Comparison of ENCODE assay signal across 15 cellular contexts in the genomic region with DNA sequence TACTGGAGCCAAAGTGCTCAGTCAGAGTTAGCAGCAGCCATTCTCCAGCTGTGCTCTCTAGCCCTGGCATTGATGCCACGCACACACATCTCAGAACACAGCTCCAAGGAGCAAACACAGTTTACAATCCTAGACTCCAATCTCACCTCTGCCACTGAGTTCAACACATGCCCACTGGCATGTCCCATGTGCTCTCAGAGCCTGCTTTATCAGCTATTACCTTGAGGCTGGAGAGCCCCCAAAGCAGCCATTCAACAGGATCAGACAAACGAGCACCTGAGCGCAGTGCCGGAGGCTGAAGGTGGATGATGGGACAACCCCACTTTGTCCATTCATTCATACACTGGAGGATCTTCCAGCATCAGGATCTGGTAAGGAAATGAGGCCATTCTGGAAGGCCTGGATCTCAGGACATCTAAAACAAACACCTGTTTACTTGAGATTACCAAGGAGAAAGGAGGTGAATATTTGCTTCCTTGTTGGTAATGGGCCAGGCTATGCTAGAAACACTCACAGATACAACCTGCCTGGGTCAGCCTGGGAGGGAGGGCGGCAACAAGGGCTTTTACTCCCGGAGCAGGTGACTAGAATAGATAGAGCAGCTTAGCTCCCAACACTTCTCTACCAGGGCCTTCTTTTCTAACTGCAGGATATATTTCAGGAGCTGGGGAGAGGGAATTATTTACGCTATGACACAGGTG. TPM values are rescaled to one million over a fixed set of nuclear protein-coding genes. Genes with fewer than 3 reads are reported as not detected.
DNase-seq lines count a peak whose midpoint lies in the region; ATAC-seq, FAIRE-seq and TF ChIP-seq lines count a peak whose summit lies in the region.
"Had no signal": no experiment of that assay in that cellular context is flagged by ENCODE, and none has a peak within 500 bp of the region (broad histone marks: within the 10 kb centered on the region; RNA-seq: fewer than 3 reads in every experiment).

No MANE protein-coding gene starts in this region.

- H3K9me3 Mint-ChIP-seq in T-helper 2 cell treated with Interferon-gamma antibody and Interleukin-4, amounts not matched to agents 5 μg/mL and 100 μg/mL, for 36 hours: no peaks in the 10 kb centered on the region
- H3K9me3 Mint-ChIP-seq: neural crest cell had no signal

- H3K4me1 ChIP-seq in Loucy (ENCODE audit: insufficient read depth, low read length, poor library complexity, severe bottlenecking) (peaks cover 42% of the 10 kb centered on the region), K562 (replicated peaks in 1 of 2; ENCODE audit: control insufficient read depth in 2 of 2, insufficient read depth in 2 of 2, low read length in 2 of 2) (peaks cover 24 to 25% of the 10 kb centered on the region in 2 experiments), psoas muscle (peaks cover 24% of the 10 kb centered on the region), Karpas-422 (ENCODE audit: low read length) (no peaks in the 10 kb centered on the region)

- peak; percentile 87 for ATAC-seq in K562
- ATAC-seq in psoas muscle: peak in 2 of 4 donors; percentile 19 to 31
- ATAC-seq in HG03135 (IDR thresholded peaks at IDR 0.05; ENCODE audit: unreplicated experiment): no peak

- in situ Hi-C loops in K562 (cut with MboI): no loop called here

- intact Hi-C loops in K562 (cut with micrococcal nuclease): no loop called here
- intact Hi-C loops in psoas muscle (cut with DNase I): loop anchor here in 1 of 2 donors (5.0 kb wide), 1 partner anchor 34 kb away; no protein-coding TSS in a partner anchor

- no peak for DNase-seq in T-helper 2 cell treated with Interferon-gamma antibody and Interleukin-4, amounts not matched to agents 5 μg/mL and 100 μg/mL, for 36 hours (ENCODE audit: low spot score)
- DNase-seq in T-helper 2 cell: no peak
- DNase-seq in K562 (ENCODE audit: extremely low read depth in 1 of 4, low spot score in 3 of 4): peak; percentile 67 to 77 (median 70)
- no peak for DNase-seq in psoas muscle
- no peak for DNase-seq in RKO (ENCODE audit: low spot score)
- DNase-seq in Karpas-422: no peak
- DNase-seq: NCI-H1694, NCI-H526 treated with DMSO at 0.1 percent for 48 hours, T1000 had no signal

- TF ChIP-seq EP300 in K562 (IDR thresholded peaks at IDR 0.05; ENCODE audit: low read length): no peak

- no peak overlapping the region for H2AFZ ChIP-seq in Loucy (ENCODE audit: low read length)
- no peak overlapping the region for H2AFZ ChIP-seq in K562 (ENCODE audit: low read depth, low read length)
- H2AFZ ChIP-seq in Karpas-422 (ENCODE audit: low read length): no peak overlapping the region

- peaks cover 3% of the 10 kb centered on the region; the same call in 1 of the 2 replicates for H3F3A ChIP-seq in Loucy (ENCODE audit: low read depth)

- 52% methylated on average over 7 of the region's 7 CpGs for WGBS in K562 (ENCODE audit: insufficient coverage, low coverage, missing lambda C conversion rate)
- 90 to 95% (median 92%) methylated on average over 7 of the region's 7 CpGs for WGBS in psoas muscle, 3 donors

- H3K9me2 ChIP-seq in Loucy (replicated peaks; ENCODE audit: low read depth, low read length) (no peaks in the 10 kb centered on the region), Karpas-422 (replicated peaks; ENCODE audit: insufficient read depth, low read length) (no peaks in the 10 kb centered on the region)

- TF ChIP-seq POLR2A in K562 (conservative IDR thresholded peaks at IDR 0.05): no peak

- no TSS peak for BruUV-seq in K562 (replicated peaks; lab: Mats Ljungman, UMichigan)

- no peaks in the 10 kb centered on the region for H3K9me3 ChIP-seq in Loucy (ENCODE audit: insufficient read depth, low read depth, low read length)
- no peaks in the 10 kb centered on the region; the same call in 1 of the 2 replicates for H3K9me3 ChIP-seq in K562 (replicated peaks; ENCODE audit: control insufficient read depth, insufficient read depth, low read depth, low read length)
- H3K9me3 ChIP-seq in psoas muscle: no peaks in the 10 kb centered on the region
- no peaks in the 10 kb centered on the region for H3K9me3 ChIP-seq in Karpas-422 (ENCODE audit: low read length)
- H3K9me3 ChIP-seq: esophagus muscularis mucosa had no signal

- no peaks in the 10 kb centered on the region for H3K27me3 Mint-ChIP-seq in T-helper 2 cell treated with Interferon-gamma antibody and Interleukin-4, amounts not matched to agents 5 μg/mL and 100 μg/mL, for 36 hours (ENCODE audit: low read depth)

- H3K9me1 ChIP-seq in K562 (ENCODE audit: control insufficient read depth, insufficient read depth, low read length): peaks cover 6% of the 10 kb centered on the region

- peaks cover 60% of the 10 kb centered on the region for H3K79me2 ChIP-seq in Loucy (ENCODE audit: insufficient read depth, low read length)
- peaks cover 30% of the 10 kb centered on the region for H3K79me2 ChIP-seq in K562 (ENCODE audit: control insufficient read depth, insufficient read depth, low read length)
- H3K79me2 ChIP-seq in Karpas-422 (ENCODE audit: low read length): peaks cover 41% of the 10 kb centered on the region

- H3K36me3 ChIP-seq in Loucy (ENCODE audit: insufficient read depth, low read length) (peaks cover 10% of the 10 kb centered on the region; the same call in 1 of the 2 replicates), K562 (ENCODE audit: control insufficient read depth, insufficient read depth, low read length) (peaks cover 10% of the 10 kb centered on the region; the same call in 2 of the 3 replicates), psoas muscle (ENCODE audit: insufficient read depth in 1 of 2, low read depth in 1 of 2) (no peaks in the 10 kb centered on the region), Karpas-422 (ENCODE audit: insufficient read depth, low read length) (no peaks in the 10 kb centered on the region)

- peak overlapping the region; percentile 87 for H3K27ac Mint-ChIP-seq in T-helper 2 cell treated with Interferon-gamma antibody and Interleukin-4, amounts not matched to agents 5 μg/mL and 100 μg/mL, for 36 hours

- POLR2A ChIA-PET in K562 (lab: Yijun Ruan, JAX): interaction anchor here (0.6 to 3.2 kb wide), 11 partner anchors 8 to 610 kb away, joined by 3 to 10 read pairs (median 5); partner anchors contain the start of genes NOL3, RANBP10 and TSNAXIP1

- peak overlapping the region; percentile 13 for H3K4me3 ChIP-seq in Loucy (ENCODE audit: low read length, poor library complexity, severe bottlenecking)
- H3K4me3 ChIP-seq in K562: no peak overlapping the region
- no peak overlapping the region for H3K4me3 ChIP-seq in psoas muscle
- H3K4me3 ChIP-seq in Karpas-422 (ENCODE audit: low read length): no peak overlapping the region
- H3K4me3 ChIP-seq: esophagus muscularis mucosa had no signal

- H3K9ac ChIP-seq in Loucy (ENCODE audit: low read depth, low read length, poor library complexity, severe bottlenecking) (peak overlapping the region; percentile 69), K562 (ENCODE audit: insufficient read depth in 1 of 2, low read depth in 2 of 2, low read length in 2 of 2) (peak overlapping the region; percentile 29 to 77; a peak in 3 of 4 replicates), Karpas-422 (ENCODE audit: low read length) (no peak overlapping the region)

- peaks cover 23% of the 10 kb centered on the region for H3K4me1 Mint-ChIP-seq in T-helper 2 cell treated with Interferon-gamma antibody and Interleukin-4, amounts not matched to agents 5 μg/mL and 100 μg/mL, for 36 hours (ENCODE audit: low read depth)
- H3K4me1 Mint-ChIP-seq: neural crest cell had no signal

- TF ChIP-seq RAD21 in K562 (CRISPR knock-in tag; conservative IDR thresholded peaks at IDR 0.05 in 1 of 2, IDR thresholded peaks at IDR 0.05 in 1 of 2): no peak

- peak overlapping the region; percentile 62 for H3K4me3 Mint-ChIP-seq in T-helper 2 cell treated with Interferon-gamma antibody and Interleukin-4, amounts not matched to agents 5 μg/mL and 100 μg/mL, for 36 hours
- H3K4me3 Mint-ChIP-seq: neural crest cell had no signal

- H3K4me2 ChIP-seq in Loucy (ENCODE audit: low read depth, low read length, poor library complexity, severe bottlenecking): peak overlapping the region; percentile 69
- peak overlapping the region; percentile 66 for H3K4me2 ChIP-seq in K562 (ENCODE audit: insufficient read depth, low read length)
- no peak overlapping the region for H3K4me2 ChIP-seq in Karpas-422 (ENCODE audit: low read depth, low read length, poor library complexity, severe bottlenecking)

- peak overlapping the region; percentile 63 for H3K27ac ChIP-seq in K562 (ENCODE audit: extremely low read depth, low read depth, low read length)
- H3K27ac ChIP-seq in psoas muscle: peak overlapping the region; percentile 39
- no peak overlapping the region for H3K27ac ChIP-seq in Karpas-422 (ENCODE audit: low read length)
- H3K27ac ChIP-seq: esophagus muscularis mucosa had no signal

- H4K20me1 ChIP-seq in Loucy (ENCODE audit: insufficient read depth, low read length, poor library complexity, severe bottlenecking) (peaks cover 4% of the 10 kb centered on the region), K562 (replicated peaks; ENCODE audit: control insufficient read depth, insufficient read depth, low read length) (no peaks in the 10 kb centered on the region), Karpas-422 (ENCODE audit: insufficient read depth, low read depth, low read length) (no peaks in the 10 kb centered on the region)

- no peak for TF ChIP-seq CTCF in Loucy (conservative IDR thresholded peaks at IDR 0.05; ENCODE audit: low read length)
- no peak for TF ChIP-seq CTCF in K562 (IDR thresholded peaks at IDR 0.05 in 2 of 3, conservative IDR thresholded peaks at IDR 0.05 in 1 of 3; ENCODE audit: insufficient read depth in 2 of 3, low read depth in 1 of 3, low read length in 3 of 3)
- no peak for TF ChIP-seq CTCF in psoas muscle (IDR thresholded peaks at IDR 0.05)

- peaks cover 19% of the 10 kb centered on the region for H3K36me3 Mint-ChIP-seq in T-helper 2 cell treated with Interferon-gamma antibody and Interleukin-4, amounts not matched to agents 5 μg/mL and 100 μg/mL, for 36 hours (ENCODE audit: low read depth)

- no peaks in the 10 kb centered on the region for H3K27me3 ChIP-seq in Loucy (ENCODE audit: insufficient read depth, low read length, poor library complexity, severe bottlenecking)
- no peaks in the 10 kb centered on the region for H3K27me3 ChIP-seq in K562 (ENCODE audit: control insufficient read depth in 2 of 2, insufficient read depth in 2 of 2, low read length in 2 of 2)
- H3K27me3 ChIP-seq in psoas muscle (ENCODE audit: insufficient read depth in 3 of 3, low read length in 2 of 3): no peaks in the 10 kb centered on the region
- no peaks in the 10 kb centered on the region for H3K27me3 ChIP-seq in Karpas-422 (ENCODE audit: low read length)
- H3K27me3 ChIP-seq: esophagus muscularis mucosa had no signal

- peak; percentile 67 for FAIRE-seq in K562 (lab: Jason Lieb, UNC)
- FAIRE-seq: A204.1, colon had no signal

- CTCF ChIA-PET in K562 (lab: Yijun Ruan, JAX; ENCODE audit: low intra/inter-chr PET ratio): no interaction called here

RNA-seq across cellular contexts. Expression of gene RANBP10, which starts 25.4 kb away (rescaled TPM):
- 28.9 and 56.2 TPM in 2 replicates for total RNA-seq in K562 (2011; cell fraction: chromatin; rRNA removed; ENCODE audit: low replicate concordance)
- 28.6 and 28.7 TPM in 2 replicates for total RNA-seq in K562 (2011; cell fraction: nucleolus; rRNA removed)
- total RNA-seq in K562 (2011; cell fraction: nucleoplasm; rRNA removed): 26.3 and 27.1 TPM in 2 replicates
- total RNA-seq in K562 (2014; rRNA removed) (4.5 and 7.7 TPM in 2 replicates), K562 (2014; rRNA removed; fragmentation: Illumina TruSeq; extraction: Trizol) (4.8 TPM in 2 replicates), K562 (2015; rRNA removed; fragmentation: Illumina TruSeq; extraction: Trizol) (5.9 and 6.4 TPM in 2 replicates), K562 (2021) (16.2 and 19.3 TPM in 2 replicates), psoas muscle (10 to 100 TPM; 17.6 to 27.9 (median 25.2) TPM)
- polyA plus RNA-seq in K562 (2011; rRNA removed) (10.4 and 19.8 TPM in 2 replicates), K562 (2014; fragmentation: Illumina TruSeq; extraction: Trizol) (14.8 and 15.4 TPM in 2 replicates), K562 (2014; fragmentation: Nextera tagmentation; extraction: Ambion mirVana) (1 to 10 TPM in 1 of 2 experiments, under 1 TPM in 1; 0.61 to 1.4 TPM), K562 (2014; rRNA removed) (9.9 and 10.2 TPM in 2 replicates), psoas muscle (10 to 100 TPM in 2 of 3 donors, 1 to 10 TPM in 1; 9.1 to 16.3 (median 11.1) TPM)
- 12.6 and 15.1 TPM in 2 replicates for polyA plus RNA-seq in K562 (2011; cell fraction: cytosol; rRNA removed)
- 35.3 and 40.0 TPM in 2 replicates for polyA plus RNA-seq in K562 (2011; cell fraction: nucleus; rRNA removed)
- polyA plus RNA-seq in K562 (2012): 11.5 and 16.0 TPM in 2 replicates
- 20.3 and 21.7 TPM in 2 replicates for polyA minus RNA-seq in K562 (2011; rRNA and poly(A)+ RNA removed)
- polyA minus RNA-seq in K562 (2011; cell fraction: cytosol; rRNA and poly(A)+ RNA removed): 10.1 and 10.7 TPM in 2 replicates
- 12.9 and 17.8 TPM in 2 replicates for polyA minus RNA-seq in K562 (2011; cell fraction: nucleus; rRNA and poly(A)+ RNA removed)
- 9.3 and 10.7 TPM in 2 replicates for total RNA-seq in Karpas-422 (2014; rRNA removed; shearing (Covaris generic); ENCODE audit: low replicate concordance)

RNA-seq across cellular contexts. Expression of gene TSNAXIP1, which starts 25.7 kb away (rescaled TPM):
- total RNA-seq in K562 (2011; cell fraction: chromatin; rRNA removed; ENCODE audit: low replicate concordance): 0.86 TPM in 1 of 2 replicates, not detected in the other
- total RNA-seq in K562 (2011; cell fraction: nucleolus; rRNA removed): 0.39 and 0.67 TPM in 2 replicates
- total RNA-seq in K562 (2011; cell fraction: nucleoplasm; rRNA removed): 0.15 TPM in 1 of 2 replicates, not detected in the other
- total RNA-seq in K562 (2014; rRNA removed) (not detected in 2 replicates), K562 (2014; rRNA removed; fragmentation: Illumina TruSeq; extraction: Trizol) (not detected in 2 replicates), K562 (2015; rRNA removed; fragmentation: Illumina TruSeq; extraction: Trizol) (0.11 and 0.14 TPM in 2 replicates), K562 (2021) (not detected in 2 replicates), psoas muscle (under 1 TPM; 0.29 to 0.88 (median 0.60) TPM)
- polyA plus RNA-seq in K562 (2011; rRNA removed) (0.11 and 0.12 TPM in 2 replicates), K562 (2014; fragmentation: Illumina TruSeq; extraction: Trizol) (0.04 and 0.22 TPM in 2 replicates), K562 (2014; fragmentation: Nextera tagmentation; extraction: Ambion mirVana) (under 1 TPM in 1 of 2 experiments, not detected in 1; 0.03 TPM), K562 (2014; rRNA removed) (0.24 and 0.35 TPM in 2 replicates), psoas muscle (1 to 10 TPM in 1 of 3 donors, under 1 TPM in 2; 0.27 to 1.4 (median 0.65) TPM)
- 0.04 and 0.21 TPM in 2 replicates for polyA plus RNA-seq in K562 (2011; cell fraction: cytosol; rRNA removed)
- 1.6 and 1.9 TPM in 2 replicates for polyA plus RNA-seq in K562 (2011; cell fraction: nucleus; rRNA removed)
- polyA plus RNA-seq in K562 (2012): 0.10 TPM in 1 of 2 replicates, not detected in the other
- polyA minus RNA-seq in K562 (2011; rRNA and poly(A)+ RNA removed): 0.24 and 0.39 TPM in 2 replicates
- not detected in 2 replicates for polyA minus RNA-seq in K562 (2011; cell fraction: cytosol; rRNA and poly(A)+ RNA removed)
- 0.13 TPM in 1 of 2 replicates, not detected in the other for polyA minus RNA-seq in K562 (2011; cell fraction: nucleus; rRNA and poly(A)+ RNA removed)
- total RNA-seq in Karpas-422 (2014; rRNA removed; shearing (Covaris generic); ENCODE audit: low replicate concordance): 0.52 and 1.1 TPM in 2 replicates

Comparison
In these comparisons a context has a peak if more than half of its experiments do, and no peak if none do; other contexts are left out.
1. DNase-seq: peak in K562 (4 of 4); none in T-helper 2 cell treated with Interferon-gamma antibody and Interleukin-4, amounts not matched to agents 5 μg/mL and 100 μg/mL, for 36 hours (single experiment), T-helper 2 cell (0 of 5), psoas muscle (0 of 2), RKO (single experiment) and Karpas-422 (single experiment).